In genomic region chr5:174425964-174426290, GRCh38 we compare ENCODE assay signal across 18 cellular contexts.
DNase-seq lines count a peak whose midpoint lies in the region; ATAC-seq and TF ChIP-seq lines count a peak whose summit lies in the region.
"Had no signal": no experiment of that assay in that cellular context is flagged by ENCODE, and none has a peak within 500 bp of the region (broad histone marks: within the 10 kb centered on the region; RNA-seq: fewer than 3 reads in every experiment).

No MANE protein-coding gene starts in this region.

- POLR2A ChIA-PET in Panc1 (lab: Charles Lee) = interaction anchor here (0.5 kb wide), 1 partner anchor 89 kb away, joined by 5 read pairs; no protein-coding TSS in a partner anchor

- H3K27ac Mint-ChIP-seq in stimulated activated naive CD8-positive, alpha-beta T cell treated with anti-CD3 and anti-CD28 coated beads, Interleukin-15, amount 100 ng/mL, for 72 hours = no peak overlapping the region
- no peak overlapping the region for H3K27ac Mint-ChIP-seq in activated CD4-positive, alpha-beta T cell treated with anti-CD3 and anti-CD28 coated beads, Interleukin-2, amount 10 ng/mL, durations not matched to agents 24 days and 14 days
- H3K27ac Mint-ChIP-seq: B cell; CD4-positive, alpha-beta T cell had no signal

- in situ Hi-C loops in Panc1 (cut with HindIII; ENCODE audit: low pct_unique_long_range_greater_than_20kb, low sequenced_read_pairs) = no loop called here

- H3K36me3 Mint-ChIP-seq in activated CD4-positive, alpha-beta T cell treated with anti-CD3 and anti-CD28 coated beads, Interleukin-2, amount 10 ng/mL, durations not matched to agents 24 days and 14 days (ENCODE audit: low read depth) = no peaks in the 10 kb centered on the region

- no peak for DNase-seq in stimulated activated naive CD8-positive, alpha-beta T cell treated with anti-CD3 and anti-CD28 coated beads, Interleukin-15, amount 100 ng/mL, for 72 hours
- no peak for DNase-seq in stimulated activated naive CD8-positive, alpha-beta T cell treated with anti-CD3 and anti-CD28 coated beads, Interleukin-15, Interleukin-2, amounts not matched to agents 100 U/mL and 50 U/mL, for 24 hours
- no peak for DNase-seq in Panc1 (ENCODE audit: low read depth, low spot score)
- DNase-seq in iPS-NIHi7 (ENCODE audit: extremely low spot score) = peak; percentile 21
- DNase-seq in Right ventricle myocardium superior = no peak
- DNase-seq in activated CD4-positive, alpha-beta T cell treated with anti-CD3 and anti-CD28 coated beads, Interleukin-2, amount 10 ng/mL, durations not matched to agents 24 days and 14 days = no peak
- DNase-seq in RKO (ENCODE audit: low spot score) = no peak
- no peak for DNase-seq in iPS-NIHi11 (ENCODE audit: low spot score)
- DNase-seq: Caco-2; CD4-positive, alpha-beta T cell; GOT3; Kasumi-1; NCI-H2029; NCI-H2171 treated with DMSO at 0.1 percent for 48 hours; PC-3 had no signal

- CTCF ChIA-PET in Panc1 (lab: Charles Lee) = no interaction called here

- ATAC-seq in stimulated activated naive CD8-positive, alpha-beta T cell treated with anti-CD3 and anti-CD28 coated beads, Interleukin-15, amount 100 ng/mL, for 72 hours = peak; percentile 15
- ATAC-seq in stimulated activated naive CD8-positive, alpha-beta T cell treated with anti-CD3 and anti-CD28 coated beads, Interleukin-15, Interleukin-2, amounts not matched to agents 100 U/mL and 50 U/mL, for 24 hours = no peak
- ATAC-seq in Panc1 (peak; percentile 8; the same call in 1 of the 2 replicates), Right ventricle myocardium superior (ENCODE audit: poor library complexity) (no peak)
- ATAC-seq: GM12878, PC-3 had no signal

- intact Hi-C loops in Panc1 (cut with micrococcal nuclease; ENCODE audit: unreplicated experiment) = loop anchor here (10.0 kb wide), 1 partner anchor 139 kb away; no protein-coding TSS in a partner anchor
- intact Hi-C loops in Right ventricle myocardium superior (cut with DNase I) = no loop called here
- intact Hi-C loops in activated CD4-positive, alpha-beta T cell treated with anti-CD3 and anti-CD28 coated beads, Interleukin-2, amount 10 ng/mL, durations not matched to agents 24 days and 14 days (cut with micrococcal nuclease) = no loop called here

- H3K27me3 Mint-ChIP-seq in stimulated activated naive CD8-positive, alpha-beta T cell treated with anti-CD3 and anti-CD28 coated beads, Interleukin-15, amount 100 ng/mL, for 72 hours = peaks cover 8% of the 10 kb centered on the region
- H3K27me3 Mint-ChIP-seq in activated CD4-positive, alpha-beta T cell treated with anti-CD3 and anti-CD28 coated beads, Interleukin-2, amount 10 ng/mL, durations not matched to agents 24 days and 14 days = no peaks in the 10 kb centered on the region
- H3K27me3 Mint-ChIP-seq: CD4-positive, alpha-beta T cell had no signal

- H3K4me1 ChIP-seq in Panc1 (ENCODE audit: control insufficient read depth, insufficient read depth, low read length) = peaks cover 4% of the 10 kb centered on the region; the same call in 1 of the 2 replicates
- H3K4me1 ChIP-seq: SJSA1 had no signal

- H3K27ac ChIP-seq in Panc1 (ENCODE audit: low read length) = no peak overlapping the region
- H3K27ac ChIP-seq: SJSA1 had no signal

- no peaks in the 10 kb centered on the region for H3K36me3 ChIP-seq in Panc1 (ENCODE audit: control insufficient read depth, insufficient read depth, low read length)
- H3K36me3 ChIP-seq: SJSA1 had no signal

- TF ChIP-seq CTCF in Panc1 (IDR thresholded peaks at IDR 0.05) = no peak

- no peak overlapping the region for H3K4me3 Mint-ChIP-seq in stimulated activated naive CD8-positive, alpha-beta T cell treated with anti-CD3 and anti-CD28 coated beads, Interleukin-15, amount 100 ng/mL, for 72 hours
- no peak overlapping the region for H3K4me3 Mint-ChIP-seq in activated CD4-positive, alpha-beta T cell treated with anti-CD3 and anti-CD28 coated beads, Interleukin-2, amount 10 ng/mL, durations not matched to agents 24 days and 14 days
- H3K4me3 Mint-ChIP-seq: B cell; CD4-positive, alpha-beta T cell had no signal

- no peaks in the 10 kb centered on the region for H3K9me3 Mint-ChIP-seq in stimulated activated naive CD8-positive, alpha-beta T cell treated with anti-CD3 and anti-CD28 coated beads, Interleukin-15, amount 100 ng/mL, for 72 hours
- H3K9me3 Mint-ChIP-seq in activated CD4-positive, alpha-beta T cell treated with anti-CD3 and anti-CD28 coated beads, Interleukin-2, amount 10 ng/mL, durations not matched to agents 24 days and 14 days = no peaks in the 10 kb centered on the region
- H3K9me3 Mint-ChIP-seq: CD4-positive, alpha-beta T cell had no signal

- no peaks in the 10 kb centered on the region for H3K9me3 ChIP-seq in Panc1 (ENCODE audit: control insufficient read depth, insufficient read depth, low read depth, low read length)
- H3K9me3 ChIP-seq: Caco-2, SJSA1 had no signal

- no TSS peak for BruUV-seq in Panc1 (replicated peaks; lab: Mats Ljungman, UMichigan)

- no peaks in the 10 kb centered on the region for H3K4me1 Mint-ChIP-seq in stimulated activated naive CD8-positive, alpha-beta T cell treated with anti-CD3 and anti-CD28 coated beads, Interleukin-15, amount 100 ng/mL, for 72 hours
- H3K4me1 Mint-ChIP-seq in activated CD4-positive, alpha-beta T cell treated with anti-CD3 and anti-CD28 coated beads, Interleukin-2, amount 10 ng/mL, durations not matched to agents 24 days and 14 days = no peaks in the 10 kb centered on the region
- H3K4me1 Mint-ChIP-seq: B cell had no signal

- H3K4me3 ChIP-seq in Panc1 (ENCODE audit: low read depth in 2 of 2, low read length in 2 of 2) = no peak overlapping the region
- H3K4me3 ChIP-seq: GM12878, SJSA1 had no signal

- H3K27me3 ChIP-seq in Panc1 (ENCODE audit: control insufficient read depth, insufficient read depth, low read length) = no peaks in the 10 kb centered on the region
- H3K27me3 ChIP-seq: SJSA1 had no signal

Comparison
In these comparisons a context has a peak if more than half of its experiments do, and no peak if none do; other contexts are left out.
1. ATAC-seq: peak in stimulated activated naive CD8-positive, alpha-beta T cell treated with anti-CD3 and anti-CD28 coated beads, Interleukin-15, amount 100 ng/mL, for 72 hours (single experiment) and Panc1 (single experiment); none in stimulated activated naive CD8-positive, alpha-beta T cell treated with anti-CD3 and anti-CD28 coated beads, Interleukin-15, Interleukin-2, amounts not matched to agents 100 U/mL and 50 U/mL, for 24 hours (single experiment) and Right ventricle myocardium superior (single experiment).